Comparison of ENCODE assay signal across 8 cellular contexts in genomic region chr19:47176071-47176626, GRCh38. TPM values are rescaled to one million over a fixed set of nuclear protein-coding genes. Genes with fewer than 3 reads are reported as not detected.
DNase-seq lines count a peak whose midpoint lies in the region; ATAC-seq and TF ChIP-seq lines count a peak whose summit lies in the region.

No MANE protein-coding gene starts in this region.

- H3K27me3 Mint-ChIP-seq in stimulated activated naive CD8-positive, alpha-beta T cell treated with anti-CD3 and anti-CD28 coated beads, Interleukin-15, Interleukin-2, amounts not matched to agents 100 ng/mL and 50 ng/mL, for 24 hours = no peaks in the 10 kb centered on the region
- no peaks in the 10 kb centered on the region for H3K27me3 Mint-ChIP-seq in brain
- no peaks in the 10 kb centered on the region for H3K27me3 Mint-ChIP-seq in mesothelial cell of epicardium (ENCODE audit: low read depth)

- TF ChIP-seq CTCF in brain (conservative IDR thresholded peaks at IDR 0.05) (no peak), mesothelial cell of epicardium (IDR thresholded peaks at IDR 0.05; ENCODE audit: unreplicated experiment) (no peak)

- H3K9me3 Mint-ChIP-seq in stimulated activated naive CD8-positive, alpha-beta T cell treated with anti-CD3 and anti-CD28 coated beads, Interleukin-15, Interleukin-2, amounts not matched to agents 100 ng/mL and 50 ng/mL, for 24 hours = no peaks in the 10 kb centered on the region
- no peaks in the 10 kb centered on the region for H3K9me3 Mint-ChIP-seq in brain
- H3K9me3 Mint-ChIP-seq in mesothelial cell of epicardium = no peaks in the 10 kb centered on the region

- peak overlapping the region; percentile 47 for H3K4me3 Mint-ChIP-seq in stimulated activated naive CD8-positive, alpha-beta T cell treated with anti-CD3 and anti-CD28 coated beads, Interleukin-15, Interleukin-2, amounts not matched to agents 100 ng/mL and 50 ng/mL, for 24 hours
- H3K4me3 Mint-ChIP-seq in brain (no peak overlapping the region), mesothelial cell of epicardium (no peak overlapping the region)

- H3K27ac Mint-ChIP-seq in stimulated activated naive CD8-positive, alpha-beta T cell treated with anti-CD3 and anti-CD28 coated beads, Interleukin-15, Interleukin-2, amounts not matched to agents 100 ng/mL and 50 ng/mL, for 24 hours = peak overlapping the region; percentile 84
- H3K27ac Mint-ChIP-seq in brain = peak overlapping the region in 3 of 5 experiments; percentile 12 to 47 (median 45)
- H3K27ac Mint-ChIP-seq in mesothelial cell of epicardium = peak overlapping the region; percentile 97

- peaks cover 59% of the 10 kb centered on the region for H3K4me1 Mint-ChIP-seq in stimulated activated naive CD8-positive, alpha-beta T cell treated with anti-CD3 and anti-CD28 coated beads, Interleukin-15, Interleukin-2, amounts not matched to agents 100 ng/mL and 50 ng/mL, for 24 hours (ENCODE audit: low read depth)
- H3K4me1 Mint-ChIP-seq in brain (peaks cover 5% of the 10 kb centered on the region), mesothelial cell of epicardium (peaks cover 45% of the 10 kb centered on the region)

- intact Hi-C loops in head of caudate nucleus (cut with DNase I) = no loop called here

- DNase-seq in stimulated activated naive CD8-positive, alpha-beta T cell treated with anti-CD3 and anti-CD28 coated beads, Interleukin-15, Interleukin-2, amounts not matched to agents 100 U/mL and 50 U/mL, for 24 hours = no peak
- DNase-seq in mesothelial cell of epicardium (ENCODE audit: low spot score in 2 of 2, unreplicated experiment in 2 of 2) = no peak
- no peak for DNase-seq in head of caudate nucleus
- no peak for DNase-seq in midbrain (lab: John Stamatoyannopoulos, UW)
- no peak for DNase-seq in HuH-7 (ENCODE audit: low spot score)

- H3K36me3 Mint-ChIP-seq in stimulated activated naive CD8-positive, alpha-beta T cell treated with anti-CD3 and anti-CD28 coated beads, Interleukin-15, Interleukin-2, amounts not matched to agents 100 ng/mL and 50 ng/mL, for 24 hours (ENCODE audit: low read depth) = peaks cover 75% of the 10 kb centered on the region
- H3K36me3 Mint-ChIP-seq in brain (peaks cover 55% of the 10 kb centered on the region), mesothelial cell of epicardium (peaks cover 35% of the 10 kb centered on the region)

- no peak for ATAC-seq in stimulated activated naive CD8-positive, alpha-beta T cell treated with anti-CD3 and anti-CD28 coated beads, Interleukin-15, Interleukin-2, amounts not matched to agents 100 U/mL and 50 U/mL, for 24 hours
- ATAC-seq in GM21515 (IDR thresholded peaks at IDR 0.05; ENCODE audit: unreplicated experiment) = no peak

RNA-seq across cellular contexts. Expression of gene SAE1, which starts 45.5 kb away (rescaled TPM):
- polyA plus RNA-seq in brain (ENCODE audit: insufficient read depth, low read depth, low replicate concordance) = 169 TPM
- 137 to 141 TPM (median 138 TPM) in 3 replicates for total RNA-seq in mesothelial cell of epicardium

RNA-seq across cellular contexts. Expression of gene BBC3, which starts 54.9 kb away (rescaled TPM):
- polyA plus RNA-seq in brain (ENCODE audit: insufficient read depth, low read depth, low replicate concordance) = 12.1 TPM
- 19.1 to 19.6 TPM (median 19.5 TPM) in 3 replicates for total RNA-seq in mesothelial cell of epicardium

Comparison
In these comparisons a context has a peak if more than half of its experiments do, and no peak if none do; other contexts are left out.
1. H3K27ac Mint-ChIP-seq: peak in every context shown above with its lines; median percentile 97 in mesothelial cell of epicardium; 84 in stimulated activated naive CD8-positive, alpha-beta T cell treated with anti-CD3 and anti-CD28 coated beads, Interleukin-15, Interleukin-2, amounts not matched to agents 100 ng/mL and 50 ng/mL, for 24 hours; 45 in brain.